ENCODE assay signal across 1 cellular context in genomic region chr19:15418588-15419412, GRCh38.
TF ChIP-seq lines count a peak whose summit lies in the region.

Gene AKAP8L (minus strand): TSS chr19:15418988. CDS start chr19:15418923, 65 bp downstream.

TF ChIP-seq in HepG2, 621 proteins besides CTCF, POLR2A, EP300 and RAD21 (continued from another document and continues in another):
- TF ChIP-seq IKZF5 (CRISPR knock-in tag; IDR thresholded peaks at IDR 0.05): peak; percentile 78; the same call in 1 of the 2 replicates
- TF ChIP-seq ZNF569 (CRISPR knock-in tag; IDR thresholded peaks at IDR 0.05; ENCODE audit: borderline replicate concordance): no peak
- no peak for TF ChIP-seq ZHX2 (IDR thresholded peaks at IDR 0.05; ENCODE audit: low read depth)
- TF ChIP-seq ZHX2 (CRISPR knock-in tag; IDR thresholded peaks at IDR 0.05; ENCODE audit: borderline replicate concordance): no peak
- TF ChIP-seq ZHX1 (CRISPR knock-in tag; IDR thresholded peaks at IDR 0.05; ENCODE audit: low read depth): 0 out of 2 replicates have a peak, but pooled peaks have one; percentile 63
- no peak for TF ChIP-seq ZNF512 (CRISPR knock-in tag; IDR thresholded peaks at IDR 0.05)
- no peak; the same call in 1 of the 2 replicates for TF ChIP-seq ELF3 (CRISPR knock-in tag; IDR thresholded peaks at IDR 0.05)
- TF ChIP-seq ZNF589 (CRISPR knock-in tag; conservative IDR thresholded peaks at IDR 0.05): no peak
- peak; percentile 70; the same call in 1 of the 2 replicates for TF ChIP-seq MTF2 (CRISPR knock-in tag; IDR thresholded peaks at IDR 0.05; ENCODE audit: borderline replicate concordance)
- TF ChIP-seq ZGPAT (CRISPR knock-in tag; IDR thresholded peaks at IDR 0.05): peak; percentile 74; the same call in 1 of the 2 replicates
- TF ChIP-seq NRL (CRISPR knock-in tag; IDR thresholded peaks at IDR 0.05; ENCODE audit: borderline replicate concordance): peak; percentile 26; the same call in 1 of the 2 replicates
- no peak for TF ChIP-seq HDAC2 (CRISPR knock-in tag; IDR thresholded peaks at IDR 0.05)
- peak; percentile 20; the same call in 1 of the 2 replicates for TF ChIP-seq MIER3 (CRISPR knock-in tag; IDR thresholded peaks at IDR 0.05; ENCODE audit: borderline replicate concordance)
- TF ChIP-seq ZSCAN9 (CRISPR knock-in tag; IDR thresholded peaks at IDR 0.05; ENCODE audit: borderline replicate concordance): peak; percentile 62; the same call in 1 of the 2 replicates
- TF ChIP-seq ZNF776 (CRISPR knock-in tag; IDR thresholded peaks at IDR 0.05): peak; percentile 79; the same call in 1 of the 2 replicates
- peak; percentile 76 for TF ChIP-seq SALL1 (CRISPR knock-in tag; IDR thresholded peaks at IDR 0.05)
- TF ChIP-seq ZNF546 (CRISPR knock-in tag; conservative IDR thresholded peaks at IDR 0.05): no peak
- TF ChIP-seq ZMAT5 (CRISPR knock-in tag; IDR thresholded peaks at IDR 0.05; ENCODE audit: borderline replicate concordance, low read depth): no peak
- peak; percentile 78 for TF ChIP-seq MEIS1 (CRISPR knock-in tag; IDR thresholded peaks at IDR 0.05; ENCODE audit: borderline replicate concordance)
- TF ChIP-seq KLF16 (CRISPR knock-in tag; IDR thresholded peaks at IDR 0.05): peak in 1 of 2 experiments; percentile 8; a peak in 1 of 4 replicates
- TF ChIP-seq LRRFIP1 (CRISPR knock-in tag; conservative IDR thresholded peaks at IDR 0.05): no peak
- TF ChIP-seq RARA (CRISPR knock-in tag; IDR thresholded peaks at IDR 0.05): no peak
- no peak for TF ChIP-seq ATF4 (CRISPR knock-in tag; IDR thresholded peaks at IDR 0.05)
- TF ChIP-seq ZNF18 (CRISPR knock-in tag; IDR thresholded peaks at IDR 0.05; ENCODE audit: insufficient replicate concordance): no peak
- TF ChIP-seq HNF1A (IDR thresholded peaks at IDR 0.05; ENCODE audit: low read depth): no peak
- peak; percentile 49; the same call in 1 of the 2 replicates for TF ChIP-seq HNF1A (CRISPR knock-in tag; IDR thresholded peaks at IDR 0.05; ENCODE audit: borderline replicate concordance)
- no peak for TF ChIP-seq TAF15 (IDR thresholded peaks at IDR 0.05; ENCODE audit: low read depth, low read length, poor library complexity, severe bottlenecking)
- TF ChIP-seq ZBTB7B (CRISPR knock-in tag; IDR thresholded peaks at IDR 0.05): no peak
- no peak for TF ChIP-seq ZNF576 (CRISPR knock-in tag; IDR thresholded peaks at IDR 0.05)
- 0 out of 2 replicates have a peak, but pooled peaks have one; percentile 33 for TF ChIP-seq ZNF709 (CRISPR knock-in tag; IDR thresholded peaks at IDR 0.05)
- no peak for TF ChIP-seq ZNF570 (CRISPR knock-in tag; IDR thresholded peaks at IDR 0.05; ENCODE audit: borderline replicate concordance)
